21 cellular contexts compared by ENCODE assay signal in genomic region chr10:77422491-77423338, GRCh38.
A peak's percentile ranks its signal among the peaks of the same experiment; 100 is the strongest.
DNase-seq lines count a peak whose midpoint lies in the region; ATAC-seq and TF ChIP-seq lines count a peak whose summit lies in the region.
"Had no signal": no experiment of that assay in that cellular context is flagged by ENCODE, and none has a peak within 500 bp of the region (broad histone marks: within the 10 kb centered on the region; RNA-seq: fewer than 3 reads in every experiment).

No MANE protein-coding gene starts in this region.

- H3K27me3 ChIP-seq in adrenal gland (no peaks in the 10 kb centered on the region), gastroesophageal sphincter (no peaks in the 10 kb centered on the region), sigmoid colon (no peaks in the 10 kb centered on the region), upper lobe of right lung (no peaks in the 10 kb centered on the region)
- H3K27me3 ChIP-seq: dorsolateral prefrontal cortex, right lobe of liver had no signal

- no peak overlapping the region for H3K4me3 Mint-ChIP-seq in HFFc6
- H3K4me3 Mint-ChIP-seq: activated B cell treated with CpG ODN at 0.5 μM for 24 hours; activated CD4-positive, alpha-beta memory T cell treated with anti-CD3 and anti-CD28 coated beads, Interleukin-2, amount 10 ng/mL, durations not matched to agents 7 days and 5 days had no signal

- no peaks in the 10 kb centered on the region; the same call in 1 of the 2 replicates for H3K27me3 Mint-ChIP-seq in HFFc6 (ENCODE audit: insufficient read depth)
- H3K27me3 Mint-ChIP-seq: activated CD4-positive, alpha-beta memory T cell treated with anti-CD3 and anti-CD28 coated beads, Interleukin-2, amount 10 ng/mL, durations not matched to agents 7 days and 5 days had no signal

- no peak overlapping the region for H3K4me3 ChIP-seq in adrenal gland
- H3K4me3 ChIP-seq in gastroesophageal sphincter: no peak overlapping the region
- no peak overlapping the region for H3K4me3 ChIP-seq in sigmoid colon
- H3K4me3 ChIP-seq in upper lobe of right lung: no peak overlapping the region
- H3K4me3 ChIP-seq: dorsolateral prefrontal cortex, HAP-1, right lobe of liver had no signal

- H3K9me3 ChIP-seq in adrenal gland (replicated peaks in 1 of 3) (no peaks in the 10 kb centered on the region), gastroesophageal sphincter (no peaks in the 10 kb centered on the region), sigmoid colon (no peaks in the 10 kb centered on the region), upper lobe of right lung (no peaks in the 10 kb centered on the region)
- H3K9me3 ChIP-seq: HAP-1, right lobe of liver had no signal

- 19 to 29% (median 21%) methylated on average over 5 of the region's 5 CpGs for WGBS in adrenal gland, 4 donors
- WGBS in gastroesophageal sphincter (ENCODE audit: low coverage in 1 of 2), 2 donors: 29 to 49% methylated on average over 5 of the region's 5 CpGs
- 69 to 71% methylated on average over 5 of the region's 5 CpGs for WGBS in sigmoid colon, 2 donors

- DNase-seq in HFFc6 (no peak), adrenal gland (peak; percentile 40 to 81 (median 67)), sigmoid colon (no peak), omental fat pad (ENCODE audit: low spot score) (no peak), iPS-NIHi11 (ENCODE audit: low spot score) (no peak), upper lobe of right lung (no peak)
- DNase-seq: activated B cell treated with CpG ODN at 0.5 μM for 24 hours; activated CD4-positive, alpha-beta memory T cell treated with anti-CD3 and anti-CD28 coated beads, Interleukin-2, amount 10 ng/mL, durations not matched to agents 7 days and 5 days; activated effector memory CD4-positive, alpha-beta T cell treated with Interleukin-2 at 50 U/mL for 16 hours; caudate nucleus; dorsolateral prefrontal cortex; foreskin fibroblast; hypothalamus; NCI-H1694; NCI-H2171 treated with DMSO at 0.1 percent for 48 hours; NCI-H526 treated with DMSO at 0.1 percent for 48 hours; right lobe of liver; SW 1271 had no signal

- H3K27ac Mint-ChIP-seq in HFFc6: peak overlapping the region; percentile 30
- H3K27ac Mint-ChIP-seq: activated B cell treated with CpG ODN at 0.5 μM for 24 hours; activated CD4-positive, alpha-beta memory T cell treated with anti-CD3 and anti-CD28 coated beads, Interleukin-2, amount 10 ng/mL, durations not matched to agents 7 days and 5 days had no signal

- H3K4me1 ChIP-seq in adrenal gland (replicated peaks in 1 of 2) (peaks cover 8 to 20% of the 10 kb centered on the region in 2 donors), gastroesophageal sphincter (peaks cover 0 to 83% (median 4%) of the 10 kb centered on the region in 3 donors), sigmoid colon (peaks cover 0 to 98% (median 79%) of the 10 kb centered on the region in 4 donors), upper lobe of right lung (peaks cover 4% of the 10 kb centered on the region)
- H3K4me1 ChIP-seq: HAP-1, right lobe of liver had no signal

- no peaks in the 10 kb centered on the region for H3K9me3 Mint-ChIP-seq in HFFc6
- H3K9me3 Mint-ChIP-seq: activated B cell treated with CpG ODN at 0.5 μM for 24 hours; activated CD4-positive, alpha-beta memory T cell treated with anti-CD3 and anti-CD28 coated beads, Interleukin-2, amount 10 ng/mL, durations not matched to agents 7 days and 5 days had no signal

- peaks cover 85% of the 10 kb centered on the region for H3K4me1 Mint-ChIP-seq in HFFc6 (ENCODE audit: low read depth)
- H3K4me1 Mint-ChIP-seq: activated B cell treated with CpG ODN at 0.5 μM for 24 hours; activated CD4-positive, alpha-beta memory T cell treated with anti-CD3 and anti-CD28 coated beads, Interleukin-2, amount 10 ng/mL, durations not matched to agents 7 days and 5 days had no signal

- intact Hi-C loops in adrenal gland (cut with DNase I): no loop called here
- intact Hi-C loops in sigmoid colon (cut with DNase I): no loop called here
- intact Hi-C loops in upper lobe of right lung (cut with DNase I): no loop called here

- TF ChIP-seq POLR2A in adrenal gland (IDR thresholded peaks at IDR 0.05) (no peak), gastroesophageal sphincter (IDR thresholded peaks at IDR 0.05) (no peak), sigmoid colon (IDR thresholded peaks at IDR 0.05) (no peak)

- H3K27ac ChIP-seq in adrenal gland (peak overlapping the region in 1 of 5 donors; percentile 54), gastroesophageal sphincter (peak overlapping the region in 3 of 4 donors; percentile 65 to 76 (median 75)), sigmoid colon (peak overlapping the region; percentile 10 to 87 (median 70)), upper lobe of right lung (no peak overlapping the region)
- H3K27ac ChIP-seq: dorsolateral prefrontal cortex, right lobe of liver had no signal

- no peak for TF ChIP-seq CTCF in HFFc6 (IDR thresholded peaks at IDR 0.05)
- TF ChIP-seq CTCF in adrenal gland (IDR thresholded peaks at IDR 0.05): no peak
- TF ChIP-seq CTCF in gastroesophageal sphincter (IDR thresholded peaks at IDR 0.05): no peak
- TF ChIP-seq CTCF in sigmoid colon (IDR thresholded peaks at IDR 0.05): no peak
- no peak for TF ChIP-seq CTCF in omental fat pad (IDR thresholded peaks at IDR 0.05)
- no peak for TF ChIP-seq CTCF in upper lobe of right lung (IDR thresholded peaks at IDR 0.05)

- TF ChIP-seq EP300 in gastroesophageal sphincter (IDR thresholded peaks at IDR 0.05): no peak
- TF ChIP-seq EP300 in sigmoid colon (IDR thresholded peaks at IDR 0.05): no peak

- H3K36me3 Mint-ChIP-seq in HFFc6 (ENCODE audit: low read depth): peaks cover 12% of the 10 kb centered on the region; the same call in 1 of the 2 replicates

- H3K36me3 ChIP-seq in adrenal gland (replicated peaks in 1 of 2): no peaks in the 10 kb centered on the region
- no peaks in the 10 kb centered on the region for H3K36me3 ChIP-seq in gastroesophageal sphincter
- no peaks in the 10 kb centered on the region for H3K36me3 ChIP-seq in sigmoid colon
- H3K36me3 ChIP-seq in upper lobe of right lung: no peaks in the 10 kb centered on the region
- H3K36me3 ChIP-seq: HAP-1, right lobe of liver had no signal

- ATAC-seq in gastroesophageal sphincter (no peak), omental fat pad (ENCODE audit: low FRiP score) (no peak), upper lobe of right lung (no peak), GM21619 (IDR thresholded peaks at IDR 0.05; ENCODE audit: unreplicated experiment) (no peak)
- ATAC-seq: right lobe of liver had no signal

Comparison
In these comparisons a context has a peak if more than half of its experiments do, and no peak if none do; other contexts are left out.
1. DNase-seq: peak in adrenal gland (7 of 7); none in HFFc6 (single experiment), sigmoid colon (single experiment), omental fat pad (single experiment), iPS-NIHi11 (single experiment) and upper lobe of right lung (single experiment).